Comparison of ENCODE assay signal across 19 cellular contexts in genomic region chr11:29447821-29448220, GRCh38.
DNase-seq lines count a peak whose midpoint lies in the region; TF ChIP-seq lines count a peak whose summit lies in the region.
"Had no signal": no experiment of that assay in that cellular context is flagged by ENCODE, and none has a peak within 500 bp of the region (broad histone marks: within the 10 kb centered on the region; RNA-seq: fewer than 3 reads in every experiment).

No MANE protein-coding gene starts in this region.

- H4K8ac ChIP-seq in neuronal stem cell (ENCODE audit: low read depth, low read length) = no peak overlapping the region

- H3K27ac ChIP-seq in subcutaneous abdominal adipose tissue (ENCODE audit: low read depth, low read length) (peak overlapping the region; percentile 25), neuronal stem cell (replicated peaks; ENCODE audit: low read length) (no peak overlapping the region), left ventricle myocardium inferior (replicated peaks) (no peak overlapping the region)
- H3K27ac ChIP-seq: BLaER1 had no signal

- no peak overlapping the region for H3K14ac ChIP-seq in neuronal stem cell (ENCODE audit: low read length)

- H3K9ac ChIP-seq in subcutaneous abdominal adipose tissue (ENCODE audit: low read length in 5 of 5) = no peak overlapping the region
- no peak overlapping the region for H3K9ac ChIP-seq in neuronal stem cell (ENCODE audit: low read depth, low read length, poor library complexity)
- H3K9ac ChIP-seq: BLaER1 had no signal

- no peak overlapping the region for H2BK5ac ChIP-seq in neuronal stem cell (ENCODE audit: low read length)

- H3K9me3 ChIP-seq in neuron (ENCODE audit: low read length) (no peaks in the 10 kb centered on the region), subcutaneous abdominal adipose tissue (ENCODE audit: control insufficient read depth in 5 of 5, low read length in 5 of 5) (no peaks in the 10 kb centered on the region), neuronal stem cell (replicated peaks in 1 of 2; ENCODE audit: control insufficient read depth in 2 of 2, insufficient read depth in 1 of 2, low read depth in 1 of 2, low read length in 2 of 2) (no peaks in the 10 kb centered on the region), left ventricle myocardium inferior (replicated peaks) (no peaks in the 10 kb centered on the region)
- H3K9me3 ChIP-seq: BE2C, BLaER1 had no signal

- no peaks in the 10 kb centered on the region for H3K4me1 ChIP-seq in neuron (ENCODE audit: insufficient read depth, low read length)
- peaks cover 0 to 42% (median 20%) of the 10 kb centered on the region in 5 donors for H3K4me1 ChIP-seq in subcutaneous abdominal adipose tissue (ENCODE audit: control insufficient read depth in 5 of 5, insufficient read depth in 5 of 5, low read length in 5 of 5)
- H3K4me1 ChIP-seq in neuronal stem cell (ENCODE audit: control insufficient read depth in 2 of 2, insufficient read depth in 1 of 2, low read depth in 1 of 2, low read length in 2 of 2) = no peaks in the 10 kb centered on the region
- H3K4me1 ChIP-seq in left ventricle myocardium inferior = peaks cover 5% of the 10 kb centered on the region
- H3K4me1 ChIP-seq: BE2C, BLaER1 had no signal

- no peaks in the 10 kb centered on the region for H3K9me3 Mint-ChIP-seq in nephron

- DNase-seq in kidney tubule cell (ENCODE audit: low spot score) (peak; percentile 65), D341Med (ENCODE audit: low spot score) (no peak), neuronal stem cell (ENCODE audit: low spot score) (no peak), SIG-M5 treated with dmso at 0.1 percent for 504 hours (lab: John Stamatoyannopoulos, UW; ENCODE audit: unreplicated experiment) (no peak), left ventricle myocardium inferior (no peak)
- DNase-seq: 8988T; BE2C; C1 segment of cervical spinal cord; CD4-positive, alpha-beta memory T cell; CD4-positive, CD25-positive, alpha-beta regulatory T cell; CD8-positive, alpha-beta memory T cell; COR-L47; DMS79 treated with DMSO at 0.1 percent for 48 hours; GF-D8 had no signal

- WGBS in neuronal stem cell (ENCODE audit: extremely low coverage in 2 of 2, insufficient read length in 2 of 2, insufficient replicate concordance in 1 of 2), 2 donors = no CpG with 5 or more reads among the region's 1 CpG

- H4K91ac ChIP-seq in neuronal stem cell (ENCODE audit: low read depth, low read length, poor library complexity) = no peak overlapping the region

- intact Hi-C loops in left ventricle myocardium inferior (cut with micrococcal nuclease) = no loop called here

- H2BK15ac ChIP-seq in neuronal stem cell (ENCODE audit: low read length) = no peak overlapping the region

- H3K23ac ChIP-seq in neuronal stem cell (ENCODE audit: low read depth, low read length, poor library complexity) = no peak overlapping the region

- no peak overlapping the region for H3K4me3 ChIP-seq in neuron (ENCODE audit: low read length)
- no peak overlapping the region for H3K4me3 ChIP-seq in subcutaneous abdominal adipose tissue (ENCODE audit: low read depth in 1 of 5, low read length in 5 of 5)
- no peak overlapping the region for H3K4me3 ChIP-seq in neuronal stem cell (ENCODE audit: low read length in 2 of 2)
- H3K4me3 ChIP-seq in left ventricle myocardium inferior = no peak overlapping the region
- H3K4me3 ChIP-seq: BLaER1 had no signal

- TF ChIP-seq CTCF in nephron (IDR thresholded peaks at IDR 0.05; ENCODE audit: unreplicated experiment in 3 of 3) (no peak), left ventricle myocardium inferior (IDR thresholded peaks at IDR 0.05; ENCODE audit: borderline replicate concordance) (no peak)

- H3K27me3 Mint-ChIP-seq in nephron (ENCODE audit: low read depth) = no peaks in the 10 kb centered on the region
- H3K27me3 Mint-ChIP-seq: CD4-positive, alpha-beta memory T cell; CD4-positive, CD25-positive, alpha-beta regulatory T cell; CD8-positive, alpha-beta memory T cell had no signal

- H3K4ac ChIP-seq in neuronal stem cell (ENCODE audit: low read length) = no peak overlapping the region

- peaks cover 12% of the 10 kb centered on the region for H3K4me1 Mint-ChIP-seq in nephron
- H3K4me1 Mint-ChIP-seq: CD14-positive monocyte; CD4-positive, alpha-beta memory T cell; CD4-positive, CD25-positive, alpha-beta regulatory T cell; CD8-positive, alpha-beta memory T cell had no signal

- H2AFZ ChIP-seq in neuron (ENCODE audit: low read depth, low read length) (peak overlapping the region; percentile 4), neuronal stem cell (ENCODE audit: low read length) (no peak overlapping the region)

- peak overlapping the region in 2 of 3 experiments; percentile 40 to 72 for H3K27ac Mint-ChIP-seq in nephron
- H3K27ac Mint-ChIP-seq: CD14-positive monocyte; CD4-positive, alpha-beta memory T cell; CD4-positive, CD25-positive, alpha-beta regulatory T cell; CD8-positive, alpha-beta memory T cell had no signal

- H3K36me3 Mint-ChIP-seq in nephron (ENCODE audit: low read depth) = no peaks in the 10 kb centered on the region
- H3K36me3 Mint-ChIP-seq: CD14-positive monocyte; CD4-positive, alpha-beta memory T cell; CD4-positive, CD25-positive, alpha-beta regulatory T cell; CD8-positive, alpha-beta memory T cell had no signal

- no peak overlapping the region for H3K18ac ChIP-seq in neuronal stem cell (ENCODE audit: low read length)

- no peaks in the 10 kb centered on the region for H3K27me3 ChIP-seq in neuron (ENCODE audit: insufficient read depth, low read length)
- no peaks in the 10 kb centered on the region for H3K27me3 ChIP-seq in subcutaneous abdominal adipose tissue (ENCODE audit: control insufficient read depth in 5 of 5, insufficient read depth in 4 of 5, low read length in 5 of 5)
- H3K27me3 ChIP-seq in neuronal stem cell (ENCODE audit: control insufficient read depth in 3 of 3, insufficient read depth in 3 of 3, low read depth in 1 of 3, low read length in 3 of 3) = no peaks in the 10 kb centered on the region
- H3K27me3 ChIP-seq in left ventricle myocardium inferior (ENCODE audit: low read depth) = no peaks in the 10 kb centered on the region
- H3K27me3 ChIP-seq: BE2C, BLaER1 had no signal

- no peak overlapping the region for H2BK12ac ChIP-seq in neuronal stem cell (ENCODE audit: low read length)

- H3K79me1 ChIP-seq in neuronal stem cell (ENCODE audit: low read depth, low read length) = no peaks in the 10 kb centered on the region

- H3K4me2 ChIP-seq in neuronal stem cell (ENCODE audit: insufficient read depth, low read length, poor library complexity, severe bottlenecking) = no peak overlapping the region
- H3K4me2 ChIP-seq: BLaER1 had no signal

- no peak overlapping the region for H2BK120ac ChIP-seq in neuronal stem cell (ENCODE audit: low read depth, low read length)

- H3K36me3 ChIP-seq in neuron (ENCODE audit: insufficient read depth, low read length) = no peaks in the 10 kb centered on the region
- no peaks in the 10 kb centered on the region for H3K36me3 ChIP-seq in subcutaneous abdominal adipose tissue (ENCODE audit: control insufficient read depth in 5 of 5, insufficient read depth in 5 of 5, low read length in 5 of 5)
- peaks cover 0 to 1% of the 10 kb centered on the region in 2 donors for H3K36me3 ChIP-seq in neuronal stem cell (replicated peaks in 1 of 2; ENCODE audit: control insufficient read depth in 2 of 2, insufficient read depth in 2 of 2, low read length in 2 of 2)
- H3K36me3 ChIP-seq in left ventricle myocardium inferior = no peaks in the 10 kb centered on the region
- H3K36me3 ChIP-seq: BE2C, BLaER1 had no signal

- no peak overlapping the region for H2AK5ac ChIP-seq in neuronal stem cell (ENCODE audit: low read depth, low read length)

- H3K4me3 Mint-ChIP-seq in nephron = no peak overlapping the region
- H3K4me3 Mint-ChIP-seq: CD14-positive monocyte; CD4-positive, alpha-beta memory T cell; CD4-positive, CD25-positive, alpha-beta regulatory T cell; CD8-positive, alpha-beta memory T cell had no signal
